ENCODE assay signal across 8 cellular contexts in genomic region chr15:52021128-52021671, GRCh38. TPM values are rescaled to one million over a fixed set of nuclear protein-coding genes. Genes with fewer than 3 reads are reported as not detected.
DNase-seq lines count a peak whose midpoint lies in the region; ATAC-seq and TF ChIP-seq lines count a peak whose summit lies in the region.

No MANE protein-coding gene starts in this region.

- ATAC-seq in HG02759 (IDR thresholded peaks at IDR 0.05; ENCODE audit: unreplicated experiment): no peak
- no peak for ATAC-seq in GM19397 (IDR thresholded peaks at IDR 0.05; ENCODE audit: unreplicated experiment)

- peak; percentile 54 for DNase-seq in HuH-7.5 (ENCODE audit: low spot score)
- peak; percentile 28 for DNase-seq in UCSD-AML1 (lab: John Stamatoyannopoulos, UW; ENCODE audit: unreplicated experiment)
- DNase-seq in mammary epithelial cell: peak; percentile 86
- peak; percentile 62 for DNase-seq in stimulated activated CD4-positive, alpha-beta T cell treated with anti-CD3 and anti-CD28 coated beads, Interleukin-4, amount 100 ng/mL, for 1 hour

- H2AFZ ChIP-seq in mammary epithelial cell (ENCODE audit: low read depth, low read length): no peak overlapping the region

- CTCF ChIA-PET in mammary epithelial cell (lab: Charles Lee; ENCODE audit: low non-redundant PET): interaction anchor here (0.6 to 0.7 kb wide), 3 partner anchors 187 to 487 kb away, joined by 3 to 18 read pairs (median 16); no protein-coding TSS in a partner anchor

- dilution Hi-C loops in mammary epithelial cell (cut with HindIII; ENCODE audit: low sequenced_read_pairs): loop anchor here (5.0 kb wide), 2 partner anchors 34 to 46 kb away; no protein-coding TSS in a partner anchor

- TF ChIP-seq CTCF in mammary epithelial cell (conservative IDR thresholded peaks at IDR 0.05 in 1 of 2, IDR thresholded peaks at IDR 0.05 in 1 of 2; ENCODE audit: extremely low read depth in 1 of 2, insufficient read depth in 1 of 2, low read depth in 1 of 2, low read length in 2 of 2): no peak

- no peaks in the 10 kb centered on the region for H3K9me3 ChIP-seq in ES-I3 (ENCODE audit: control insufficient read depth, insufficient read depth, low read length)
- H3K9me3 ChIP-seq in mammary epithelial cell (replicated peaks; ENCODE audit: insufficient read depth, low read length): no peaks in the 10 kb centered on the region

- in situ Hi-C loops in mammary epithelial cell (cut with MboI; ENCODE audit: low sequenced_read_pairs in 2 of 2): no loop called here

- H3K79me2 ChIP-seq in mammary epithelial cell (ENCODE audit: insufficient read depth, low read length): peaks cover 65% of the 10 kb centered on the region

- H3K4me1 ChIP-seq in ES-I3 (ENCODE audit: insufficient read depth, low read length) (peaks cover 16% of the 10 kb centered on the region), mammary epithelial cell (ENCODE audit: insufficient read depth, low read length) (peaks cover 20% of the 10 kb centered on the region)

- no peaks in the 10 kb centered on the region for H4K20me1 ChIP-seq in mammary epithelial cell (ENCODE audit: insufficient read depth, low read length)

- H3K27ac ChIP-seq in mammary epithelial cell (ENCODE audit: insufficient read depth, low read depth, low read length): peak overlapping the region; percentile 99
- H3K27ac ChIP-seq in layer of hippocampus (ENCODE audit: low read depth, low read length): peak overlapping the region; percentile 96

- peak overlapping the region; percentile 57 to 80 (median 76) for H3K4me3 ChIP-seq in mammary epithelial cell (replicated peaks in 1 of 3; ENCODE audit: insufficient read depth in 1 of 3, low read depth in 2 of 3, low read length in 3 of 3)

- WGBS in mammary epithelial cell (ENCODE audit: low coverage, missing lambda C conversion rate): 0% methylated on average over 4 of the region's 4 CpGs

- intact Hi-C loops in mammary epithelial cell (cut with micrococcal nuclease): loop anchor here (2.0 kb wide), 2 partner anchors 74 to 120 kb away; no protein-coding TSS in a partner anchor

- BruUV-seq in mammary epithelial cell (replicated peaks; lab: Mats Ljungman, UMichigan): no TSS peak

- H3K9ac ChIP-seq in ES-I3 (ENCODE audit: low read depth, low read length) (peak overlapping the region; percentile 93), mammary epithelial cell (ENCODE audit: insufficient read depth, low read length) (peak overlapping the region; percentile 100)

- no peaks in the 10 kb centered on the region for H3K27me3 ChIP-seq in mammary epithelial cell (ENCODE audit: insufficient read depth, low read length)
- H3K27me3 ChIP-seq in layer of hippocampus (ENCODE audit: control insufficient read depth, insufficient read depth, low read length): no peaks in the 10 kb centered on the region

- H3K36me3 ChIP-seq in ES-I3 (ENCODE audit: insufficient read depth, low read length) (no peaks in the 10 kb centered on the region), mammary epithelial cell (ENCODE audit: insufficient read depth, low read length) (no peaks in the 10 kb centered on the region)

- H3K4me2 ChIP-seq in mammary epithelial cell (ENCODE audit: insufficient read depth, low read depth, low read length): peak overlapping the region; percentile 96

RNA-seq across cellular contexts. Expression of gene MAPK6, which starts 2.2 kb away (rescaled TPM):
- total RNA-seq in mammary epithelial cell: 100 to 1,000 TPM in 1 of 2 donors, 10 to 100 TPM in 1; 99.9 to 105 TPM
- polyA plus RNA-seq in mammary epithelial cell: 42.5 TPM
- polyA minus RNA-seq in mammary epithelial cell: 76.9 TPM

RNA-seq across cellular contexts. Expression of gene LEO1, which starts 49.6 kb away (rescaled TPM):
- 10 to 100 TPM; 11.3 to 25.5 TPM for total RNA-seq in mammary epithelial cell
- 7.3 TPM for polyA plus RNA-seq in mammary epithelial cell
- 7.5 TPM for polyA minus RNA-seq in mammary epithelial cell

Comparison
In these comparisons a context has a peak if more than half of its experiments do, and no peak if none do; other contexts are left out.
1. DNase-seq: peak in every context shown above with its lines; median percentile 86 in mammary epithelial cell; 62 in stimulated activated CD4-positive, alpha-beta T cell treated with anti-CD3 and anti-CD28 coated beads, Interleukin-4, amount 100 ng/mL, for 1 hour; 54 in HuH-7.5; 28 in UCSD-AML1.